ENCODE assay signal across 20 cellular contexts in genomic region chr16:10280262-10281170, GRCh38.
DNase-seq lines count a peak whose midpoint lies in the region; ATAC-seq, FAIRE-seq and TF ChIP-seq lines count a peak whose summit lies in the region.
"Had no signal": no experiment of that assay in that cellular context is flagged by ENCODE, and none has a peak within 500 bp of the region (broad histone marks: within the 10 kb centered on the region; RNA-seq: fewer than 3 reads in every experiment).

No MANE protein-coding gene starts in this region.

- no peaks in the 10 kb centered on the region for H3K79me1 ChIP-seq in mesendoderm (ENCODE audit: low read length)

- no peak for TF ChIP-seq CTCF in D721Med (IDR thresholded peaks at IDR 0.05; ENCODE audit: insufficient read depth, missing control alignments)
- no peak for TF ChIP-seq CTCF in SK-N-SH (IDR thresholded peaks at IDR 0.05)
- TF ChIP-seq CTCF in prostate gland (IDR thresholded peaks at IDR 0.05), result no peak
- no peak for TF ChIP-seq CTCF in HFFc6 (IDR thresholded peaks at IDR 0.05)

- H3K36me3 ChIP-seq in SK-N-SH (replicated peaks in 1 of 2; ENCODE audit: control insufficient read depth in 1 of 2, insufficient read depth in 2 of 2, low read length in 1 of 2), result no peaks in the 10 kb centered on the region
- no peaks in the 10 kb centered on the region for H3K36me3 ChIP-seq in mesendoderm (ENCODE audit: control insufficient read depth, insufficient read depth, low read length)
- H3K36me3 ChIP-seq in MG63, result no peaks in the 10 kb centered on the region
- no peaks in the 10 kb centered on the region for H3K36me3 ChIP-seq in prostate gland
- H3K36me3 ChIP-seq: Peyer's patch had no signal

- H3K9ac ChIP-seq in SK-N-SH (no peak overlapping the region), mesendoderm (ENCODE audit: low read length) (no peak overlapping the region)
- H3K9ac ChIP-seq: GM23248 had no signal

- peak; percentile 77 for DNase-seq in D721Med (ENCODE audit: insufficient read length, low spot score)
- DNase-seq in SK-N-SH, result peak; percentile 52
- DNase-seq in mesendoderm, result no peak
- no peak for DNase-seq in MG63
- DNase-seq in prostate gland (ENCODE audit: low spot score), result no peak
- no peak for DNase-seq in HFFc6
- DNase-seq: Caco-2; CD4-positive, alpha-beta T cell; EL; GM23248; HCEC 1CT; KBM-7; NCI-H1417; NCI-H187 treated with DMSO at 0.1 percent for 48 hours; NCI-H2227 treated with DMSO at 0.1 percent for 48 hours; NCI-H510A treated with DMSO at 0.1 percent for 48 hours; Peyer's patch had no signal

- peak overlapping the region; percentile 56 for H3K18ac ChIP-seq in mesendoderm (ENCODE audit: low read length)

- H3K56ac ChIP-seq in mesendoderm (ENCODE audit: low read length), result peak overlapping the region; percentile 7

- no peak overlapping the region for H2BK5ac ChIP-seq in mesendoderm (ENCODE audit: low read length)

- H2AK5ac ChIP-seq in mesendoderm (ENCODE audit: low read length), result no peak overlapping the region

- no peak overlapping the region for H3K27ac Mint-ChIP-seq in HFFc6
- H3K27ac Mint-ChIP-seq: CD4-positive, alpha-beta T cell had no signal

- H4K5ac ChIP-seq in mesendoderm (ENCODE audit: low read length), result no peak overlapping the region

- no peak overlapping the region for H2AFZ ChIP-seq in SK-N-SH (ENCODE audit: low read depth)
- H2AFZ ChIP-seq: GM23248 had no signal

- ATAC-seq in GM18498 (IDR thresholded peaks at IDR 0.05; ENCODE audit: unreplicated experiment) (peak; percentile 67), GM21447 (IDR thresholded peaks at IDR 0.05; ENCODE audit: unreplicated experiment) (no peak)
- ATAC-seq: A549 had no signal

- H3K9me3 ChIP-seq in SK-N-SH, result no peaks in the 10 kb centered on the region
- no peaks in the 10 kb centered on the region for H3K9me3 ChIP-seq in MG63
- no peaks in the 10 kb centered on the region for H3K9me3 ChIP-seq in prostate gland
- H3K9me3 ChIP-seq: A549, Caco-2, Peyer's patch had no signal

- no peak for TF ChIP-seq POLR2A in prostate gland (IDR thresholded peaks at IDR 0.05)

- H3K36me3 Mint-ChIP-seq in HFFc6 (ENCODE audit: low read depth), result no peaks in the 10 kb centered on the region

- peaks cover 8% of the 10 kb centered on the region for H3K27me3 Mint-ChIP-seq in HFFc6 (ENCODE audit: insufficient read depth)
- H3K27me3 Mint-ChIP-seq: CD4-positive, alpha-beta T cell had no signal

- intact Hi-C loops in prostate gland (cut with DNase I), result no loop called here

- H3K27me3 ChIP-seq in SK-N-SH (ENCODE audit: insufficient read depth), result no peaks in the 10 kb centered on the region
- H3K27me3 ChIP-seq in mesendoderm (ENCODE audit: insufficient read depth, low read length, poor library complexity), result no peaks in the 10 kb centered on the region
- H3K27me3 ChIP-seq in MG63, result no peaks in the 10 kb centered on the region
- H3K27me3 ChIP-seq in prostate gland (replicated peaks; ENCODE audit: insufficient read depth), result no peaks in the 10 kb centered on the region
- H3K27me3 ChIP-seq: Peyer's patch had no signal

- no peak overlapping the region for H2BK120ac ChIP-seq in mesendoderm (ENCODE audit: low read depth, low read length)

- H3F3A ChIP-seq in SK-N-SH (replicated peaks; ENCODE audit: insufficient read depth), result no peaks in the 10 kb centered on the region

- 21% methylated on average over 8 of the region's 11 CpGs for WGBS in SK-N-SH (ENCODE audit: low lambda C conversion rate)
- WGBS in mesendoderm (ENCODE audit: extremely low coverage, insufficient coverage, low lambda C conversion rate), result no CpG with 5 or more reads among the region's 11 CpGs
- 49% methylated on average over 11 of the region's 11 CpGs for WGBS in prostate gland

- H3K4me3 ChIP-seq in SK-N-SH (ENCODE audit: low read depth in 2 of 2, low read length in 1 of 2), result no peak overlapping the region
- no peak overlapping the region for H3K4me3 ChIP-seq in mesendoderm (ENCODE audit: low read length)
- no peak overlapping the region for H3K4me3 ChIP-seq in MG63
- H3K4me3 ChIP-seq in prostate gland, result no peak overlapping the region
- H3K4me3 ChIP-seq: A549, GM23248, Peyer's patch had no signal

- H3K4ac ChIP-seq in mesendoderm (ENCODE audit: low read depth, low read length), result no peak overlapping the region

- H3K4me1 Mint-ChIP-seq in HFFc6 (ENCODE audit: low read depth), result no peaks in the 10 kb centered on the region

- H2BK15ac ChIP-seq in mesendoderm (replicated peaks; ENCODE audit: low read depth), result no peak overlapping the region

- CTCF ChIA-PET in SK-N-SH (lab: Yijun Ruan, JAX), result no interaction called here

- H3K27ac ChIP-seq in SK-N-SH (ENCODE audit: low read depth in 2 of 2, low read length in 1 of 2), result no peak overlapping the region
- H3K27ac ChIP-seq in mesendoderm (ENCODE audit: low read depth, low read length), result no peak overlapping the region
- H3K27ac ChIP-seq in prostate gland, result no peak overlapping the region
- H3K27ac ChIP-seq: A549, GM23248, Peyer's patch had no signal

- H3K4me3 Mint-ChIP-seq in HFFc6, result no peak overlapping the region
- H3K4me3 Mint-ChIP-seq: CD4-positive, alpha-beta T cell had no signal

- no peak for TF ChIP-seq RAD21 in SK-N-SH (IDR thresholded peaks at IDR 0.05; ENCODE audit: low read length)

- H3K4me1 ChIP-seq in SK-N-SH (ENCODE audit: control insufficient read depth in 1 of 2, insufficient read depth in 2 of 2, low read depth in 1 of 2, low read length in 1 of 2) (peaks cover 0 to 8% of the 10 kb centered on the region in 2 experiments; a peak in 1 of 4 replicates), mesendoderm (ENCODE audit: control insufficient read depth, low read depth, low read length) (peaks cover 2% of the 10 kb centered on the region), prostate gland (replicated peaks) (no peaks in the 10 kb centered on the region)
- H3K4me1 ChIP-seq: A549 had no signal

- POLR2A ChIA-PET in SK-N-SH (lab: Yijun Ruan, JAX), result no interaction called here

- peak; percentile 78 for FAIRE-seq in D721Med (lab: Jason Lieb, UNC)
- FAIRE-seq: A549 had no signal

- no peaks in the 10 kb centered on the region for H3K9me2 ChIP-seq in SK-N-SH

- H4K8ac ChIP-seq in mesendoderm (ENCODE audit: low read depth, low read length), result no peak overlapping the region

- H3K23ac ChIP-seq in mesendoderm (ENCODE audit: low read length), result no peak overlapping the region

- H3K4me2 ChIP-seq in SK-N-SH (no peak overlapping the region), mesendoderm (ENCODE audit: low read length) (no peak overlapping the region)
- H3K4me2 ChIP-seq: A549 had no signal

- H3K79me2 ChIP-seq in SK-N-SH (ENCODE audit: insufficient read depth) (no peaks in the 10 kb centered on the region), mesendoderm (ENCODE audit: control insufficient read depth, insufficient read depth, low read length) (no peaks in the 10 kb centered on the region)

- TF ChIP-seq EP300 in SK-N-SH (IDR thresholded peaks at IDR 0.05; ENCODE audit: borderline replicate concordance in 1 of 2, low read depth in 1 of 2, low read length in 1 of 2), result no peak

- peaks cover 46% of the 10 kb centered on the region for H3K9me3 Mint-ChIP-seq in HFFc6

- no peaks in the 10 kb centered on the region for H4K20me1 ChIP-seq in SK-N-SH (ENCODE audit: insufficient read depth)

TF ChIP-seq in SK-N-SH, 30 proteins besides CTCF, POLR2A, EP300 and RAD21 (continues in another document):
- TF ChIP-seq RCOR1 (IDR thresholded peaks at IDR 0.05; ENCODE audit: low read length), result no peak
- no peak for TF ChIP-seq SMC3 (IDR thresholded peaks at IDR 0.05; ENCODE audit: low read depth, low read length)
- no peak for TF ChIP-seq REST (IDR thresholded peaks at IDR 0.05; ENCODE audit: low read depth, low read length)
- no peak for TF ChIP-seq MAX (IDR thresholded peaks at IDR 0.05; ENCODE audit: low read depth)
- TF ChIP-seq USF2 (IDR thresholded peaks at IDR 0.05; ENCODE audit: borderline replicate concordance, low read depth, low read length), result no peak
- TF ChIP-seq NRF1 (IDR thresholded peaks at IDR 0.05; ENCODE audit: low read depth, low read length), result no peak
- no peak for TF ChIP-seq FOXM1 (IDR thresholded peaks at IDR 0.05; ENCODE audit: low read depth)

Comparison
In these comparisons a context has a peak if more than half of its experiments do, and no peak if none do; other contexts are left out.
1. DNase-seq: peak in D721Med (single experiment) and SK-N-SH (single experiment); none in mesendoderm (single experiment), MG63 (single experiment), prostate gland (single experiment) and HFFc6 (single experiment).